17 cellular contexts compared by ENCODE assay signal in genomic region chr2:158666969-158667368, GRCh38.
DNase-seq lines count a peak whose midpoint lies in the region; ATAC-seq and TF ChIP-seq lines count a peak whose summit lies in the region.
"Had no signal": no experiment of that assay in that cellular context is flagged by ENCODE, and none has a peak within 500 bp of the region (broad histone marks: within the 10 kb centered on the region; RNA-seq: fewer than 3 reads in every experiment).

No MANE protein-coding gene starts in this region.

- DNase-seq in heart left ventricle, result no peak
- DNase-seq in Right ventricle myocardium superior, result no peak
- DNase-seq in dorsolateral prefrontal cortex, result no peak
- no peak for DNase-seq in mesothelial cell of epicardium (ENCODE audit: low spot score in 2 of 2, unreplicated experiment in 2 of 2)
- no peak for DNase-seq in suprapubic skin (ENCODE audit: low spot score in 2 of 2)
- no peak for DNase-seq in natural killer cell
- DNase-seq: Caco-2, DMS53, GOT3, NCI-H146, NCI-H2107, NCI-H345, NCI-H526 treated with DMSO at 0.1 percent for 48 hours had no signal

- no peak for TF ChIP-seq EP300 in suprapubic skin (IDR thresholded peaks at IDR 0.05)

- WGBS in heart left ventricle, 4 donors, result 74 to 83% (median 75%) methylated on average over 8 of the region's 8 CpGs
- 74% methylated on average over 7 of the region's 8 CpGs for WGBS in suprapubic skin

- H3K27me3 ChIP-seq in heart left ventricle, result no peaks in the 10 kb centered on the region
- H3K27me3 ChIP-seq in dorsolateral prefrontal cortex, result no peaks in the 10 kb centered on the region
- H3K27me3 ChIP-seq in suprapubic skin, result no peaks in the 10 kb centered on the region

- peaks cover 49% of the 10 kb centered on the region for H3K4me1 Mint-ChIP-seq in mesothelial cell of epicardium
- H3K4me1 Mint-ChIP-seq in natural killer cell, result no peaks in the 10 kb centered on the region
- H3K4me1 Mint-ChIP-seq: CD14-positive monocyte had no signal

- H3K4me1 ChIP-seq in heart left ventricle (peaks cover 4 to 66% (median 38%) of the 10 kb centered on the region in 12 donors), suprapubic skin (no peaks in the 10 kb centered on the region)
- H3K4me1 ChIP-seq: Caco-2 had no signal

- ATAC-seq in heart left ventricle, result no peak
- ATAC-seq in Right ventricle myocardium superior (ENCODE audit: poor library complexity), result no peak
- no peak for ATAC-seq in GM21515 (IDR thresholded peaks at IDR 0.05; ENCODE audit: unreplicated experiment)
- ATAC-seq in natural killer cell, result no peak
- no peak for ATAC-seq in HG02840 (IDR thresholded peaks at IDR 0.05; ENCODE audit: low FRiP score, unreplicated experiment)
- ATAC-seq: K562 had no signal

- H3K27me3 Mint-ChIP-seq in mesothelial cell of epicardium (ENCODE audit: low read depth) (no peaks in the 10 kb centered on the region), natural killer cell (ENCODE audit: low read depth in 2 of 2) (no peaks in the 10 kb centered on the region)

- H3K9me3 ChIP-seq in heart left ventricle, result no peaks in the 10 kb centered on the region
- H3K9me3 ChIP-seq in suprapubic skin, result no peaks in the 10 kb centered on the region
- H3K9me3 ChIP-seq: Caco-2 had no signal

- H3K4me3 ChIP-seq in heart left ventricle (no peak overlapping the region), dorsolateral prefrontal cortex (no peak overlapping the region), suprapubic skin (no peak overlapping the region)
- H3K4me3 ChIP-seq: K562 had no signal

- intact Hi-C loops in heart left ventricle (cut with DNase I), result loop anchor here in 6 of 10 donors (5.0 to 10.0 kb wide), 5 partner anchors 50 to 210 kb away; partner anchors contain the start of genes CCDC148 (in 1 of the 6) and PKP4 (in 1 of the 6)
- intact Hi-C loops in Right ventricle myocardium superior (cut with DNase I), result no loop called here
- intact Hi-C loops in dorsolateral prefrontal cortex (cut with DNase I), result loop anchor here in 1 of 2 donors (10.0 kb wide), 1 partner anchor 212 kb away; the partner anchor contains the start of genes CCDC148 and PKP4
- intact Hi-C loops in natural killer cell (cut with micrococcal nuclease), result no loop called here

- H3K36me3 Mint-ChIP-seq in mesothelial cell of epicardium, result peaks cover 19% of the 10 kb centered on the region
- H3K36me3 Mint-ChIP-seq in natural killer cell, result no peaks in the 10 kb centered on the region

- H3K27ac Mint-ChIP-seq in mesothelial cell of epicardium (peak overlapping the region; percentile 41), natural killer cell (no peak overlapping the region)

- no peak for TF ChIP-seq CTCF in heart left ventricle (IDR thresholded peaks at IDR 0.05)
- TF ChIP-seq CTCF in dorsolateral prefrontal cortex (IDR thresholded peaks at IDR 0.05 in 54 of 56, conservative IDR thresholded peaks at IDR 0.05 in 2 of 56; ENCODE audit: low read depth in 1 of 56, partially characterized antibody in 56 of 56), result no peak
- TF ChIP-seq CTCF in mesothelial cell of epicardium (IDR thresholded peaks at IDR 0.05; ENCODE audit: unreplicated experiment), result no peak
- TF ChIP-seq CTCF in suprapubic skin (IDR thresholded peaks at IDR 0.05), result no peak
- TF ChIP-seq CTCF in natural killer cell (IDR thresholded peaks at IDR 0.05), result no peak

- H3K36me3 ChIP-seq in heart left ventricle (peaks cover 0 to 57% (median 35%) of the 10 kb centered on the region in 9 donors), suprapubic skin (peaks cover 61% of the 10 kb centered on the region)

- TF ChIP-seq POLR2A in heart left ventricle (IDR thresholded peaks at IDR 0.05), result no peak
- no peak for TF ChIP-seq POLR2A in suprapubic skin (IDR thresholded peaks at IDR 0.05)

- H3K27ac ChIP-seq in heart left ventricle (peak overlapping the region in 9 of 12 donors; percentile 10 to 76 (median 57)), dorsolateral prefrontal cortex (peak overlapping the region in 35 of 59 donors; percentile 2 to 73 (median 41)), suprapubic skin (peak overlapping the region; percentile 48)

- H3K4me3 Mint-ChIP-seq in mesothelial cell of epicardium, result no peak overlapping the region
- no peak overlapping the region for H3K4me3 Mint-ChIP-seq in natural killer cell

- H3K9me3 Mint-ChIP-seq in mesothelial cell of epicardium (no peaks in the 10 kb centered on the region), natural killer cell (no peaks in the 10 kb centered on the region)
- H3K9me3 Mint-ChIP-seq: CD14-positive monocyte had no signal

Comparison
In these comparisons a context has a peak if more than half of its experiments do, and no peak if none do; other contexts are left out.
1. intact Hi-C loops: an anchor here in heart left ventricle (5.0 to 10.0 kb wide); none called in Right ventricle myocardium superior and natural killer cell.